ENCODE assay signal across 17 cellular contexts in the genomic region with DNA sequence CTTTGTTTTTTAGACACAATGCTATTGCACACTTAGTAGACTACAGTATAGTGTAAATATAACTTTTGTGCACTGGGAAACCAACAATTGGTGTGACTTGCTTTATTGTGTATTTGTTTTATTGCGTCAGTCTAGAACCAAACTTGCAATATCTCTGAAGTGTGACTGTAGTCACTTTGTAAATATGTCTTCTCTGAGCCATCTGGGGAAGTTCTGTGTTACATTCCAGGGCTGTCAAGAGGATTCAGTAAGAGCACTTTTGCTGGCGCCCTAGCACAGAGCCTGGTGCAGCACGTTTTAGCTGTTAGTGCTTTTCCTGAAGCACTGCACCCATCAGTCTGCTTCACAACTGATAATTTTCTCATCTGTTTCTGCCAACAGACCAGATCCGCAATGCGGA.
A peak's percentile ranks its signal among the peaks of the same experiment; 100 is the strongest.
DNase-seq lines count a peak whose midpoint lies in the region; ATAC-seq, FAIRE-seq and TF ChIP-seq lines count a peak whose summit lies in the region.
"Had no signal": no experiment of that assay in that cellular context is flagged by ENCODE, and none has a peak within 500 bp of the region (broad histone marks: within the 10 kb centered on the region; RNA-seq: fewer than 3 reads in every experiment).

No MANE protein-coding gene starts in this region.

- H3K9ac ChIP-seq in HepG2 (ENCODE audit: insufficient read depth, low read depth, low read length) (no peak overlapping the region), mammary epithelial cell (ENCODE audit: insufficient read depth, low read length) (no peak overlapping the region)

- in situ Hi-C loops in HepG2 (cut with HindIII; ENCODE audit: extremely low pct_ligation_motif_present, low pct_unique_long_range_greater_than_20kb) (no loop called here), mammary epithelial cell (cut with MboI; ENCODE audit: low sequenced_read_pairs in 2 of 2) (no loop called here)

- intact Hi-C loops in Right ventricle myocardium superior (cut with DNase I) = no loop called here
- intact Hi-C loops in HepG2 (cut with micrococcal nuclease; ENCODE audit: unreplicated experiment) = no loop called here
- intact Hi-C loops in vagina (cut with DNase I) = no loop called here
- intact Hi-C loops in mammary epithelial cell (cut with micrococcal nuclease) = no loop called here

- H3K4me2 ChIP-seq in HepG2 (ENCODE audit: low read depth, low read length) (no peak overlapping the region), mammary epithelial cell (ENCODE audit: insufficient read depth, low read depth, low read length) (no peak overlapping the region)

- TF ChIP-seq CTCF in right atrium auricular region (IDR thresholded peaks at IDR 0.05) (no peak), HepG2 (CRISPR knock-in tag; IDR thresholded peaks at IDR 0.05) (no peak), vagina (IDR thresholded peaks at IDR 0.05) (no peak), mammary epithelial cell (conservative IDR thresholded peaks at IDR 0.05 in 1 of 2, IDR thresholded peaks at IDR 0.05 in 1 of 2; ENCODE audit: extremely low read depth in 1 of 2, insufficient read depth in 1 of 2, low read depth in 1 of 2, low read length in 2 of 2) (no peak)

- peak in 1 of 2 experiments; percentile 70; a peak in 2 of 4 replicates for TF ChIP-seq EP300 in HepG2 (IDR thresholded peaks at IDR 0.05; ENCODE audit: low read depth in 2 of 2, low read length in 2 of 2)
- peak; percentile 65; the same call in 1 of the 2 replicates for TF ChIP-seq EP300 in HepG2 (CRISPR knock-in tag; IDR thresholded peaks at IDR 0.05; ENCODE audit: borderline replicate concordance)

- no peak for TF ChIP-seq RAD21 in HepG2 (CRISPR knock-in tag; IDR thresholded peaks at IDR 0.05)

- CTCF ChIA-PET in HepG2 (lab: Yijun Ruan, JAX; ENCODE audit: low intra/inter-chr PET ratio, low total read pairs) = no interaction called here
- CTCF ChIA-PET in mammary epithelial cell (lab: Charles Lee; ENCODE audit: low non-redundant PET) = no interaction called here

- H3K4me1 ChIP-seq in right atrium auricular region (peaks cover 0 to 8% of the 10 kb centered on the region in 2 donors), HepG2 (ENCODE audit: insufficient read depth, low read length) (peaks cover 62% of the 10 kb centered on the region), vagina (peaks cover 19% of the 10 kb centered on the region), mammary epithelial cell (ENCODE audit: insufficient read depth, low read length) (no peaks in the 10 kb centered on the region)

- peak; percentile 46 for FAIRE-seq in HepG2 (lab: Jason Lieb, UNC)

- no TSS peak for BruUV-seq in HepG2 (replicated peaks; lab: Mats Ljungman, UMichigan)
- no TSS peak for BruUV-seq in mammary epithelial cell (replicated peaks; lab: Mats Ljungman, UMichigan)

- no peak for TF ChIP-seq POLR2A in HepG2 (IDR thresholded peaks at IDR 0.05; ENCODE audit: insufficient read depth in 1 of 2, low read depth in 2 of 2, low read length in 2 of 2)
- TF ChIP-seq POLR2A in vagina (IDR thresholded peaks at IDR 0.05) = no peak

- H3K27ac ChIP-seq in right atrium auricular region (no peak overlapping the region), HepG2 (ENCODE audit: extremely low read length, insufficient read depth, low read length) (no peak overlapping the region), vagina (peak overlapping the region; percentile 56), mammary epithelial cell (ENCODE audit: insufficient read depth, low read depth, low read length) (no peak overlapping the region)

- 44% methylated on average over 5 of the region's 5 CpGs for WGBS in HepG2 (ENCODE audit: low lambda C conversion rate)
- 83% methylated on average over 5 of the region's 5 CpGs for WGBS in mammary epithelial cell (ENCODE audit: low coverage, missing lambda C conversion rate)

- dilution Hi-C loops in mammary epithelial cell (cut with HindIII; ENCODE audit: low sequenced_read_pairs) = no loop called here

- H3K27me3 ChIP-seq in right atrium auricular region (no peaks in the 10 kb centered on the region), HepG2 (ENCODE audit: control insufficient read depth in 1 of 2, insufficient read depth in 2 of 2, low read length in 2 of 2) (peaks cover 0 to 9% of the 10 kb centered on the region in 2 experiments; a peak in 1 of 5 replicates), vagina (no peaks in the 10 kb centered on the region), mammary epithelial cell (ENCODE audit: insufficient read depth, low read length) (no peaks in the 10 kb centered on the region)

- H3K79me2 ChIP-seq in HepG2 (ENCODE audit: insufficient read depth, low read length) (no peaks in the 10 kb centered on the region), mammary epithelial cell (ENCODE audit: insufficient read depth, low read length) (no peaks in the 10 kb centered on the region)

- H3K4me3 ChIP-seq in right atrium auricular region = no peak overlapping the region
- H3K4me3 ChIP-seq in HepG2 (replicated peaks in 1 of 3; ENCODE audit: insufficient read depth in 1 of 3, low read depth in 2 of 3, low read length in 3 of 3) = no peak overlapping the region
- no peak overlapping the region for H3K4me3 ChIP-seq in vagina
- H3K4me3 ChIP-seq in mammary epithelial cell (replicated peaks in 1 of 3; ENCODE audit: insufficient read depth in 1 of 3, low read depth in 2 of 3, low read length in 3 of 3) = no peak overlapping the region

- H3K9me3 ChIP-seq in right atrium auricular region = no peaks in the 10 kb centered on the region
- no peaks in the 10 kb centered on the region for H3K9me3 ChIP-seq in HepG2 (ENCODE audit: low read length)
- H3K9me3 ChIP-seq in vagina = no peaks in the 10 kb centered on the region
- no peaks in the 10 kb centered on the region for H3K9me3 ChIP-seq in mammary epithelial cell (replicated peaks; ENCODE audit: insufficient read depth, low read length)

- H2AFZ ChIP-seq in HepG2 (ENCODE audit: low read length) (no peak overlapping the region), mammary epithelial cell (ENCODE audit: low read depth, low read length) (no peak overlapping the region)

- H4K20me1 ChIP-seq in HepG2 (ENCODE audit: insufficient read depth, low read length) (no peaks in the 10 kb centered on the region), mammary epithelial cell (ENCODE audit: insufficient read depth, low read length) (no peaks in the 10 kb centered on the region)

- ATAC-seq in Right ventricle myocardium superior (ENCODE audit: poor library complexity) (peak; percentile 88), HepG2 (peak; percentile 67)
- ATAC-seq: activated CD4-positive, alpha-beta T cell treated with anti-CD3 and anti-CD28 coated beads for 36 hours; naive thymus-derived CD8-positive, alpha-beta T cell had no signal

- no peaks in the 10 kb centered on the region for H3K36me3 ChIP-seq in right atrium auricular region
- no peaks in the 10 kb centered on the region for H3K36me3 ChIP-seq in HepG2 (replicated peaks in 1 of 2; ENCODE audit: control insufficient read depth in 1 of 2, insufficient read depth in 2 of 2, low read length in 2 of 2)
- H3K36me3 ChIP-seq in vagina = no peaks in the 10 kb centered on the region
- no peaks in the 10 kb centered on the region for H3K36me3 ChIP-seq in mammary epithelial cell (ENCODE audit: insufficient read depth, low read length)

- POLR2A ChIA-PET in HepG2 (lab: Yijun Ruan, JAX) = interaction anchor here (1.2 kb wide), 1 partner anchor 71 kb away, joined by 3 read pairs; no protein-coding TSS in a partner anchor

- no peak for DNase-seq in Right ventricle myocardium superior
- no peak for DNase-seq in right atrium auricular region (ENCODE audit: low spot score)
- peak; percentile 52 for DNase-seq in epidermal melanocyte (ENCODE audit: insufficient read length, low spot score)
- DNase-seq in HepG2 (ENCODE audit: low spot score) = peak; percentile 79
- no peak for DNase-seq in vagina (ENCODE audit: extremely low spot score in 2 of 2)
- no peak for DNase-seq in mammary epithelial cell
- DNase-seq in ureter (ENCODE audit: low spot score) = no peak
- DNase-seq in NCI-H748 (lab: John Stamatoyannopoulos, UW; ENCODE audit: unreplicated experiment) = no peak
- DNase-seq: ACHN; activated CD4-positive, alpha-beta T cell treated with anti-CD3 and anti-CD28 coated beads for 36 hours; GOT3; kidney glomerular epithelial cell; naive thymus-derived CD8-positive, alpha-beta T cell; NCI-H2107; NK-92 treated with Interleukin-12 subunit alpha and Interleukin-12 subunit beta, amount 100 ng/mL, for 24 hours; SHP77; stimulated activated CD4-positive, alpha-beta T cell treated with anti-CD3 and anti-CD28 coated beads, Interleukin-1b, Interleukin-23, amount 100 ng/mL, for 48 hours had no signal

TF ChIP-seq in HepG2, 621 proteins besides CTCF, POLR2A, EP300 and RAD21 (continues in another document):
- no peak for TF ChIP-seq RBAK (CRISPR knock-in tag; IDR thresholded peaks at IDR 0.05)
- no peak for TF ChIP-seq HIVEP1 (CRISPR knock-in tag; IDR thresholded peaks at IDR 0.05)
- TF ChIP-seq CEBPB (IDR thresholded peaks at IDR 0.05; ENCODE audit: borderline replicate concordance, low read depth, low read length) = peak; percentile 93
- TF ChIP-seq CBX1 (IDR thresholded peaks at IDR 0.05; ENCODE audit: low read depth) = no peak
- no peak for TF ChIP-seq ZNF713 (CRISPR knock-in tag; IDR thresholded peaks at IDR 0.05)
- TF ChIP-seq SYNCRIP (IDR thresholded peaks at IDR 0.05; ENCODE audit: insufficient read depth, low read depth, low read length) = no peak
- TF ChIP-seq SP5 (CRISPR knock-in tag; IDR thresholded peaks at IDR 0.05; ENCODE audit: borderline replicate concordance, low read depth) = no peak
- no peak for TF ChIP-seq NFYB (CRISPR knock-in tag; IDR thresholded peaks at IDR 0.05)
- no peak for TF ChIP-seq GATA4 (IDR thresholded peaks at IDR 0.05; ENCODE audit: borderline replicate concordance, low read depth)
- no peak for TF ChIP-seq ZFP36 (IDR thresholded peaks at IDR 0.05; ENCODE audit: borderline replicate concordance, low read depth, low read length, partially characterized antibody)
- no peak for TF ChIP-seq GTF3A (CRISPR knock-in tag; conservative IDR thresholded peaks at IDR 0.05)
- TF ChIP-seq HNRNPH1 (optimal IDR thresholded peaks at IDR 0.05; ENCODE audit: low read depth, low read length) = no peak

Comparison
In these comparisons a context has a peak if more than half of its experiments do, and no peak if none do; other contexts are left out.
1. DNase-seq: peak in epidermal melanocyte (single experiment) and HepG2 (single experiment); none in Right ventricle myocardium superior (single experiment), right atrium auricular region (single experiment), vagina (0 of 2), mammary epithelial cell (single experiment), ureter (single experiment) and NCI-H748 (single experiment).